ENCODE assay signal across 15 cellular contexts in the genomic region with DNA sequence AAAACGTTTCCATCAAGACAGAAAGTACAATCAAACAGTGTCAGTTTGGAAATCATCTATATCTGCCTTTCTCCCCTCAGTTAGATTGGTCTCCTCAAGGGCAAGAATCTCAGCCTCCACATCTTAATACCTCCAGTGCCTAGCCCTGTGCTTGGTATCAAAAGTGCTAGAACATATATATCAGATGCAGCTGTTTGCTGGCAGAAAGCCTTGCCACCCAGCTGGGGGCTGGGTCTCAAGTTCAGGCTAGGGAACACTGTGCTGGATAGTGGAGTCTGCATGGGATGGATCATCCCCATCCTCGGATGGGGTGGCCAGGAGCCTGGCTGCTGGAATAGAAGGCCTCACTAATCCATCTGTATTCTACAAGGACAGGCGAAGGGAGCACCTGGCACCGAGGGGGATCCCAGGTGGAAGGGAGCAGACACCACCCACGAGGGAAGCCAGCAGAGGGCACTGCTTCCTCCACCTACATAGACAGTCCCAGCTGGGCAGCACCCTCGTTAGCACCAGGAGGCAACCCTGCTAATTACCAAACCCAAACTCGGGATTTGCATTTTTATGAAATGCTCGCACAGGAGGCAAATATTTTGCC.
DNase-seq lines count a peak whose midpoint lies in the region; ATAC-seq and TF ChIP-seq lines count a peak whose summit lies in the region.
"Had no signal": no experiment of that assay in that cellular context is flagged by ENCODE, and none has a peak within 500 bp of the region (broad histone marks: within the 10 kb centered on the region; RNA-seq: fewer than 3 reads in every experiment).

No MANE protein-coding gene starts in this region.

- intact Hi-C loops in Panc1 (cut with micrococcal nuclease; ENCODE audit: unreplicated experiment), result no loop called here

- no peak overlapping the region for H3K4me3 ChIP-seq in Panc1 (ENCODE audit: low read depth in 2 of 2, low read length in 2 of 2)
- no peak overlapping the region for H3K4me3 ChIP-seq in kidney epithelial cell (ENCODE audit: low read depth, low read length)
- H3K4me3 ChIP-seq: tibial nerve had no signal

- H3K36me3 ChIP-seq in Panc1 (ENCODE audit: control insufficient read depth, insufficient read depth, low read length) (no peaks in the 10 kb centered on the region), kidney epithelial cell (ENCODE audit: control insufficient read depth, insufficient read depth, low read length) (no peaks in the 10 kb centered on the region)
- H3K36me3 ChIP-seq: tibial nerve had no signal

- peak; percentile 50 for TF ChIP-seq CTCF in GM12874 (IDR thresholded peaks at IDR 0.05; ENCODE audit: insufficient read depth, low read depth, low read length)
- TF ChIP-seq CTCF in Panc1 (IDR thresholded peaks at IDR 0.05), result peak; percentile 64; the same call in 1 of the 2 replicates
- peak; percentile 61 for TF ChIP-seq CTCF in kidney epithelial cell (IDR thresholded peaks at IDR 0.05; ENCODE audit: insufficient read depth, low read length, poor library complexity, severe bottlenecking)

- no peaks in the 10 kb centered on the region for H3K4me1 ChIP-seq in Panc1 (ENCODE audit: control insufficient read depth, insufficient read depth, low read length)
- H3K4me1 ChIP-seq: tibial nerve had no signal

- no TSS peak for BruUV-seq in Panc1 (replicated peaks; lab: Mats Ljungman, UMichigan)

- no peaks in the 10 kb centered on the region for H3K9me3 ChIP-seq in Panc1 (ENCODE audit: control insufficient read depth, insufficient read depth, low read depth, low read length)
- H3K9me3 ChIP-seq: tibial nerve had no signal

- no peaks in the 10 kb centered on the region; the same call in none of the 2 replicates for H3K27me3 ChIP-seq in Panc1 (ENCODE audit: control insufficient read depth, insufficient read depth, low read length)
- no peaks in the 10 kb centered on the region for H3K27me3 ChIP-seq in kidney epithelial cell (ENCODE audit: control insufficient read depth, insufficient read depth, low read length)

- in situ Hi-C loops in Panc1 (cut with HindIII; ENCODE audit: low pct_unique_long_range_greater_than_20kb, low sequenced_read_pairs), result no loop called here

- no peak for ATAC-seq in Panc1
- ATAC-seq in GM18520 (IDR thresholded peaks at IDR 0.05; ENCODE audit: unreplicated experiment), result no peak
- ATAC-seq in GM18868 (IDR thresholded peaks at IDR 0.05; ENCODE audit: unreplicated experiment), result no peak
- ATAC-seq: right cardiac atrium had no signal

- no peak overlapping the region for H3K27ac ChIP-seq in Panc1 (ENCODE audit: low read length)
- H3K27ac ChIP-seq: tibial nerve had no signal

- CTCF ChIA-PET in Panc1 (lab: Charles Lee), result interaction anchor here (0.6 kb wide), 1 partner anchor 499 kb away, joined by 4 read pairs; no protein-coding TSS in a partner anchor

- POLR2A ChIA-PET in Panc1 (lab: Charles Lee), result no interaction called here

- DNase-seq in D341Med (ENCODE audit: low spot score) (peak; percentile 74), Panc1 (ENCODE audit: low read depth, low spot score) (no peak), kidney epithelial cell (ENCODE audit: low read depth) (no peak), Ammon's horn (ENCODE audit: low spot score) (no peak), cortex of kidney (lab: John Stamatoyannopoulos, UW) (no peak)
- DNase-seq: activated CD4-positive, alpha-beta T cell treated with anti-CD3 and anti-CD28 coated beads for 48 hours; activated naive CD4-positive, alpha-beta T cell treated with anti-CD3 and anti-CD28 coated beads for 36 hours; glutamatergic neuron; GOT3; right cardiac atrium; Right ventricle myocardium superior had no signal
